In genomic region chr5:77230727-77231469, GRCh38 we compare ENCODE assay signal across 13 cellular contexts. TPM values are rescaled to one million over a fixed set of nuclear protein-coding genes. Genes with fewer than 3 reads are reported as not detected.
DNase-seq lines count a peak whose midpoint lies in the region; ATAC-seq, FAIRE-seq and TF ChIP-seq lines count a peak whose summit lies in the region.
"Had no signal": no experiment of that assay in that cellular context is flagged by ENCODE, and none has a peak within 500 bp of the region (broad histone marks: within the 10 kb centered on the region; RNA-seq: fewer than 3 reads in every experiment).

No MANE protein-coding gene starts in this region.

- H3K27me3 Mint-ChIP-seq in stimulated activated naive CD8-positive, alpha-beta T cell treated with anti-CD3 and anti-CD28 coated beads, Interleukin-15, amount 100 ng/mL, for 72 hours, result peaks cover 31% of the 10 kb centered on the region
- H3K27me3 Mint-ChIP-seq in dendritic cell treated with granulocyte-macrophage colony-stimulating factor and Interleukin-4, amounts not matched to agents 40 ng/mL and 50 ng/mL, for 4 days, result no peaks in the 10 kb centered on the region

- peaks cover 13% of the 10 kb centered on the region for H3K4me1 Mint-ChIP-seq in stimulated activated naive CD8-positive, alpha-beta T cell treated with anti-CD3 and anti-CD28 coated beads, Interleukin-15, amount 100 ng/mL, for 72 hours
- peaks cover 31% of the 10 kb centered on the region for H3K4me1 Mint-ChIP-seq in dendritic cell treated with granulocyte-macrophage colony-stimulating factor and Interleukin-4, amounts not matched to agents 40 ng/mL and 50 ng/mL, for 4 days (ENCODE audit: low read depth)

- peak overlapping the region; percentile 21 to 38 for H3K4me3 Mint-ChIP-seq in stimulated activated naive CD8-positive, alpha-beta T cell treated with anti-CD3 and anti-CD28 coated beads, Interleukin-15, amount 100 ng/mL, for 72 hours
- no peak overlapping the region for H3K4me3 Mint-ChIP-seq in dendritic cell treated with granulocyte-macrophage colony-stimulating factor and Interleukin-4, amounts not matched to agents 40 ng/mL and 50 ng/mL, for 4 days
- H3K4me3 Mint-ChIP-seq: activated T-helper 1 cell treated with anti-CD3 and anti-CD28 coated beads, Interleukin-12 subunit alpha, Interleukin-12 subunit beta, Interleukin-2, Interleukin-4 antibody, amounts not matched to agents 30 ng/mL and 10 ng/mL and 1 ng/mL, durations not matched to agents 14 hours and 24 hours and 36 hours; natural killer cell treated with Interleukin-12 subunit alpha and Interleukin-12 subunit beta and Interleukin-15 and Interleukin-18, amount 100 ng/mL, for 72 hours had no signal

- H3K9me3 Mint-ChIP-seq in stimulated activated naive CD8-positive, alpha-beta T cell treated with anti-CD3 and anti-CD28 coated beads, Interleukin-15, amount 100 ng/mL, for 72 hours, result peaks cover 7% of the 10 kb centered on the region in 2 donors
- peaks cover under 1% of the 10 kb centered on the region for H3K9me3 Mint-ChIP-seq in dendritic cell treated with granulocyte-macrophage colony-stimulating factor and Interleukin-4, amounts not matched to agents 40 ng/mL and 50 ng/mL, for 4 days

- ATAC-seq in stimulated activated naive CD8-positive, alpha-beta T cell treated with anti-CD3 and anti-CD28 coated beads, Interleukin-15, amount 100 ng/mL, for 72 hours, result no peak
- no peak for ATAC-seq in stimulated activated naive CD8-positive, alpha-beta T cell treated with anti-CD3 and anti-CD28 coated beads, Interleukin-15, Interleukin-2, amounts not matched to agents 100 U/mL and 50 U/mL, for 24 hours
- ATAC-seq in HG03565 (IDR thresholded peaks at IDR 0.05; ENCODE audit: unreplicated experiment), result no peak
- no peak for ATAC-seq in SK-N-SH treated with all-trans-retinoic acid at 6 μM for 48 hours
- ATAC-seq: natural killer cell treated with Interleukin-12 subunit alpha and Interleukin-12 subunit beta and Interleukin-15 and Interleukin-18, amount 100 ng/mL, for 72 hours had no signal

- FAIRE-seq in frontal cortex (lab: Jason Lieb, UNC), result no peak

- intact Hi-C loops in dendritic cell treated with granulocyte-macrophage colony-stimulating factor and Interleukin-4, amounts not matched to agents 40 ng/mL and 50 ng/mL, for 4 days (cut with micrococcal nuclease), result no loop called here

- H3K36me3 Mint-ChIP-seq in dendritic cell treated with granulocyte-macrophage colony-stimulating factor and Interleukin-4, amounts not matched to agents 40 ng/mL and 50 ng/mL, for 4 days (ENCODE audit: low read depth), result no peaks in the 10 kb centered on the region
- H3K36me3 Mint-ChIP-seq: natural killer cell treated with Interleukin-12 subunit alpha and Interleukin-12 subunit beta and Interleukin-15 and Interleukin-18, amount 100 ng/mL, for 72 hours had no signal

- H3K27ac Mint-ChIP-seq in stimulated activated naive CD8-positive, alpha-beta T cell treated with anti-CD3 and anti-CD28 coated beads, Interleukin-15, amount 100 ng/mL, for 72 hours, result no peak overlapping the region
- H3K27ac Mint-ChIP-seq in dendritic cell treated with granulocyte-macrophage colony-stimulating factor and Interleukin-4, amounts not matched to agents 40 ng/mL and 50 ng/mL, for 4 days, result peak overlapping the region; percentile 47
- H3K27ac Mint-ChIP-seq: activated T-helper 1 cell treated with anti-CD3 and anti-CD28 coated beads, Interleukin-12 subunit alpha, Interleukin-12 subunit beta, Interleukin-2, Interleukin-4 antibody, amounts not matched to agents 30 ng/mL and 10 ng/mL and 1 ng/mL, durations not matched to agents 14 hours and 24 hours and 36 hours; natural killer cell treated with Interleukin-12 subunit alpha and Interleukin-12 subunit beta and Interleukin-15 and Interleukin-18, amount 100 ng/mL, for 72 hours had no signal

- DNase-seq in stimulated activated naive CD8-positive, alpha-beta T cell treated with anti-CD3 and anti-CD28 coated beads, Interleukin-15, amount 100 ng/mL, for 72 hours, result no peak
- no peak for DNase-seq in stimulated activated naive CD8-positive, alpha-beta T cell treated with anti-CD3 and anti-CD28 coated beads, Interleukin-15, Interleukin-2, amounts not matched to agents 100 U/mL and 50 U/mL, for 24 hours
- peak; percentile 43 for DNase-seq in NCI-H69 (lab: John Stamatoyannopoulos, UW)
- no peak for DNase-seq in NCI-H524 treated with DMSO at 0.1 percent for 48 hours (lab: John Stamatoyannopoulos, UW)
- DNase-seq in frontal cortex (ENCODE audit: low spot score in 2 of 2), result no peak
- DNase-seq: Caco-2, colonic mucosa, NCI-H446 had no signal

TF ChIP-seq in SK-N-SH treated with all-trans-retinoic acid at 6 μM for 48 hours, 23 proteins besides CTCF, POLR2A, EP300 and RAD21:
- no peak for TF ChIP-seq ARNTL (CRISPR knock-in tag; IDR thresholded peaks at IDR 0.05; ENCODE audit: borderline replicate concordance, low read depth)
- TF ChIP-seq PATZ1 (CRISPR knock-in tag; IDR thresholded peaks at IDR 0.05; ENCODE audit: borderline replicate concordance), result no peak
- TF ChIP-seq TOX (CRISPR knock-in tag; IDR thresholded peaks at IDR 0.05; ENCODE audit: borderline replicate concordance), result no peak
- no peak for TF ChIP-seq ZNF565 (CRISPR knock-in tag; conservative IDR thresholded peaks at IDR 0.05; ENCODE audit: low read depth)
- TF ChIP-seq CSRNP3 (CRISPR knock-in tag; IDR thresholded peaks at IDR 0.05), result no peak
- no peak for TF ChIP-seq CSDC2 (CRISPR knock-in tag; IDR thresholded peaks at IDR 0.05)
- no peak for TF ChIP-seq BACH2 (CRISPR knock-in tag; IDR thresholded peaks at IDR 0.05; ENCODE audit: borderline replicate concordance)
- TF ChIP-seq PPARA (CRISPR knock-in tag; IDR thresholded peaks at IDR 0.05; ENCODE audit: borderline replicate concordance), result no peak
- TF ChIP-seq OSR1 (CRISPR knock-in tag; IDR thresholded peaks at IDR 0.05), result no peak
- TF ChIP-seq SNAI2 (CRISPR knock-in tag; IDR thresholded peaks at IDR 0.05), result no peak
TF ChIP-seq in SK-N-SH treated with all-trans-retinoic acid at 6 μM for 48 hours: peak in this region for 0.

RNA-seq across cellular contexts. Expression of gene PDE8B, which starts 20.4 kb away (rescaled TPM):
- 7.3 TPM for total RNA-seq in frontal cortex
- total RNA-seq: natural killer cell treated with Interleukin-12 subunit alpha and Interleukin-12 subunit beta and Interleukin-15 and Interleukin-18, amount 100 ng/mL, for 72 hours had no signal
